Comparison of ENCODE assay signal across 9 cellular contexts in genomic region chr7:79453266-79453557, GRCh38. TPM values are rescaled to one million over a fixed set of nuclear protein-coding genes. Genes with fewer than 3 reads are reported as not detected.
A peak's percentile ranks its signal among the peaks of the same experiment; 100 is the strongest.
DNase-seq lines count a peak whose midpoint lies in the region; ATAC-seq and TF ChIP-seq lines count a peak whose summit lies in the region.
"Had no signal": no experiment of that assay in that cellular context is flagged by ENCODE, and none has a peak within 500 bp of the region (broad histone marks: within the 10 kb centered on the region; RNA-seq: fewer than 3 reads in every experiment).

No MANE protein-coding gene starts in this region.

- H3K27me3 Mint-ChIP-seq in activated naive CD8-positive, alpha-beta T cell = peaks cover 18% of the 10 kb centered on the region

- H3K4me1 ChIP-seq in iPS DF 6.9 (ENCODE audit: control insufficient read depth, insufficient read depth, low read length) (no peaks in the 10 kb centered on the region; the same call in 1 of the 2 replicates), gastrocnemius medialis (peaks cover 0 to 6% of the 10 kb centered on the region in 2 donors)

- in situ Hi-C loops in gastrocnemius medialis (cut with MboI; ENCODE audit: low sequenced_read_pairs in 4 of 4) = no loop called here

- peak overlapping the region; percentile 91 for H3K4me3 Mint-ChIP-seq in activated naive CD8-positive, alpha-beta T cell

- no peak for TF ChIP-seq CTCF in GM20000 (IDR thresholded peaks at IDR 0.05; ENCODE audit: extremely low read depth, missing control alignments)
- no peak for TF ChIP-seq CTCF in gastrocnemius medialis (IDR thresholded peaks at IDR 0.05 in 4 of 5, conservative IDR thresholded peaks at IDR 0.05 in 1 of 5)

- no peak for TF ChIP-seq POLR2A in gastrocnemius medialis (IDR thresholded peaks at IDR 0.05)

- no peaks in the 10 kb centered on the region for H3K36me3 Mint-ChIP-seq in activated naive CD8-positive, alpha-beta T cell

- no CpG with 5 or more reads among the region's 6 CpGs for WGBS in iPS DF 6.9 (ENCODE audit: insufficient coverage, insufficient read length)

- no peaks in the 10 kb centered on the region for H3K9me3 Mint-ChIP-seq in activated naive CD8-positive, alpha-beta T cell (ENCODE audit: low read depth)

- H3K9me3 ChIP-seq in iPS DF 6.9 (ENCODE audit: control insufficient read depth, insufficient read depth, low read length) (no peaks in the 10 kb centered on the region), gastrocnemius medialis (no peaks in the 10 kb centered on the region)

- peaks cover 22% of the 10 kb centered on the region for H3K4me1 Mint-ChIP-seq in activated naive CD8-positive, alpha-beta T cell (ENCODE audit: low read depth)

- peaks cover 37% of the 10 kb centered on the region for H3K27me3 ChIP-seq in iPS DF 6.9 (ENCODE audit: control insufficient read depth, insufficient read depth, low read length)
- H3K27me3 ChIP-seq in gastrocnemius medialis = no peaks in the 10 kb centered on the region

- intact Hi-C loops in gastrocnemius medialis (cut with DNase I; ENCODE audit: low total_unique reads) = loop anchor here (10.0 kb wide), 1 partner anchor 1758 kb away; the partner anchor contains the start of gene RSBN1L

- H3K36me3 ChIP-seq in iPS DF 6.9 (ENCODE audit: control insufficient read depth, insufficient read depth, low read length) = no peaks in the 10 kb centered on the region
- H3K36me3 ChIP-seq in gastrocnemius medialis = no peaks in the 10 kb centered on the region

- H3K27ac Mint-ChIP-seq in activated naive CD8-positive, alpha-beta T cell = no peak overlapping the region

- no peak for ATAC-seq in gastrocnemius medialis
- no peak for ATAC-seq in HG03521 (IDR thresholded peaks at IDR 0.05; ENCODE audit: unreplicated experiment)

- DNase-seq in GM20000 (ENCODE audit: low spot score) (peak; percentile 15), iPS DF 6.9 (ENCODE audit: low read depth, low spot score) (no peak), gastrocnemius medialis (no peak), HK-2 (ENCODE audit: unreplicated experiment) (no peak), HPDE6-E6E7 (ENCODE audit: extremely low spot score) (no peak)
- DNase-seq in stimulated activated CD4-positive, alpha-beta T cell treated with anti-CD3 and anti-CD28 coated beads, Interleukin-2, amount 100 ng/mL, for 24 hours = no peak
- DNase-seq: NCI-H2029 treated with DMSO at 0.1 percent for 48 hours had no signal

- H3K27ac ChIP-seq in iPS DF 6.9 (ENCODE audit: low read length) = no peak overlapping the region
- peak overlapping the region; percentile 79 to 86 (median 84) for H3K27ac ChIP-seq in gastrocnemius medialis

- H3K4me3 ChIP-seq in iPS DF 6.9 (ENCODE audit: low read length) (peak overlapping the region; percentile 89; the same call in 1 of the 2 replicates), gastrocnemius medialis (peak overlapping the region; percentile 78 to 91 (median 84))

RNA-seq across cellular contexts. Expression of gene MAGI2, which starts 0.3 kb away (rescaled TPM):
- total RNA-seq in gastrocnemius medialis = 1 to 10 TPM in 2 of 4 donors, under 1 TPM in 2; 0.90 to 2.4 (median 0.99) TPM
